ENCODE assay signal across 10 cellular contexts in genomic region chr9:130447193-130447816, GRCh38. TPM values are rescaled to one million over a fixed set of nuclear protein-coding genes. Genes with fewer than 3 reads are reported as not detected.
A peak's percentile ranks its signal among the peaks of the same experiment; 100 is the strongest.
DNase-seq lines count a peak whose midpoint lies in the region; ATAC-seq and TF ChIP-seq lines count a peak whose summit lies in the region.
"Had no signal": no experiment of that assay in that cellular context is flagged by ENCODE, and none has a peak within 500 bp of the region (broad histone marks: within the 10 kb centered on the region; RNA-seq: fewer than 3 reads in every experiment).

No MANE protein-coding gene starts in this region.

- H3K27ac ChIP-seq in right atrium auricular region, result peak overlapping the region; percentile 86 to 94
- H3K27ac ChIP-seq in subcutaneous abdominal adipose tissue (ENCODE audit: low read depth, low read length), result peak overlapping the region; percentile 94

- peak overlapping the region; percentile 82 for H3K9ac ChIP-seq in NT2/D1 (ENCODE audit: insufficient read length, low read depth)
- peak overlapping the region in 1 of 5 donors; percentile 97 for H3K9ac ChIP-seq in subcutaneous abdominal adipose tissue (ENCODE audit: low read length in 5 of 5)

- H3K36me3 ChIP-seq in NT2/D1 (ENCODE audit: insufficient read depth, insufficient read length, low read length) (peaks cover 2% of the 10 kb centered on the region), right atrium auricular region (no peaks in the 10 kb centered on the region), subcutaneous abdominal adipose tissue (ENCODE audit: control insufficient read depth in 5 of 5, insufficient read depth in 5 of 5, low read length in 5 of 5) (peaks cover 0 to 5% (median 0%) of the 10 kb centered on the region in 5 donors)

- peak; percentile 24 for DNase-seq in NCI-H146 (lab: John Stamatoyannopoulos, UW)
- no peak for DNase-seq in NCI-H146 treated with DMSO at 0.1 percent for 48 hours (lab: John Stamatoyannopoulos, UW; ENCODE audit: unreplicated experiment)
- DNase-seq in NT2/D1 (ENCODE audit: low read depth, low spot score), result no peak
- DNase-seq in right atrium auricular region (ENCODE audit: low spot score), result no peak
- DNase-seq in NCI-H345 treated with DMSO at 0.1 percent for 48 hours (lab: John Stamatoyannopoulos, UW; ENCODE audit: unreplicated experiment), result no peak
- no peak for DNase-seq in NCI-H526 treated with DMSO at 0.1 percent for 48 hours (lab: John Stamatoyannopoulos, UW)
- DNase-seq: activated gamma-delta T cell treated with Interleukin-2 at 50 U/mL for 16 hours, dermis blood vessel endothelial cell had no signal

- H3K4me1 ChIP-seq in NT2/D1 (ENCODE audit: insufficient read depth, insufficient read length), result peaks cover 46% of the 10 kb centered on the region
- peaks cover 0 to 76% of the 10 kb centered on the region in 2 donors for H3K4me1 ChIP-seq in right atrium auricular region
- peaks cover 19 to 79% (median 67%) of the 10 kb centered on the region in 5 donors for H3K4me1 ChIP-seq in subcutaneous abdominal adipose tissue (ENCODE audit: control insufficient read depth in 5 of 5, insufficient read depth in 5 of 5, low read length in 5 of 5)

- ATAC-seq in HG03159 (IDR thresholded peaks at IDR 0.05; ENCODE audit: unreplicated experiment), result no peak

- no peak for TF ChIP-seq CTCF in right atrium auricular region (IDR thresholded peaks at IDR 0.05)

- H3K9me3 ChIP-seq in NT2/D1 (ENCODE audit: insufficient read depth, low read length) (0 out of 2 replicates have a peak, but pooled peaks cover under 1% of the 10 kb centered on the region), right atrium auricular region (no peaks in the 10 kb centered on the region), subcutaneous abdominal adipose tissue (ENCODE audit: control insufficient read depth in 5 of 5, low read length in 5 of 5) (peaks cover 0 to 3% (median under 1%) of the 10 kb centered on the region in 5 donors)

- peak overlapping the region; percentile 66 for H3K4me3 ChIP-seq in NT2/D1 (ENCODE audit: insufficient read length, low read depth)
- peak overlapping the region in 1 of 2 donors; percentile 68 for H3K4me3 ChIP-seq in right atrium auricular region
- peak overlapping the region; percentile 8 to 77 (median 54) for H3K4me3 ChIP-seq in subcutaneous abdominal adipose tissue (ENCODE audit: low read depth in 1 of 5, low read length in 5 of 5)

- peaks cover 19% of the 10 kb centered on the region for H3K27me3 ChIP-seq in NT2/D1 (ENCODE audit: insufficient read depth, insufficient read length)
- H3K27me3 ChIP-seq in right atrium auricular region, result no peaks in the 10 kb centered on the region
- H3K27me3 ChIP-seq in subcutaneous abdominal adipose tissue (ENCODE audit: control insufficient read depth in 5 of 5, insufficient read depth in 4 of 5, low read length in 5 of 5), result peaks cover 0 to 5% (median 0%) of the 10 kb centered on the region in 5 donors

RNA-seq across cellular contexts. Expression of gene ASS1, which starts 2.5 kb away (rescaled TPM):
- 100 to 1,000 TPM in 1 of 2 donors, 10 to 100 TPM in 1; 75.3 to 110 TPM for total RNA-seq in right atrium auricular region
